Comparison of ENCODE assay signal across 8 cellular contexts in the genomic region with DNA sequence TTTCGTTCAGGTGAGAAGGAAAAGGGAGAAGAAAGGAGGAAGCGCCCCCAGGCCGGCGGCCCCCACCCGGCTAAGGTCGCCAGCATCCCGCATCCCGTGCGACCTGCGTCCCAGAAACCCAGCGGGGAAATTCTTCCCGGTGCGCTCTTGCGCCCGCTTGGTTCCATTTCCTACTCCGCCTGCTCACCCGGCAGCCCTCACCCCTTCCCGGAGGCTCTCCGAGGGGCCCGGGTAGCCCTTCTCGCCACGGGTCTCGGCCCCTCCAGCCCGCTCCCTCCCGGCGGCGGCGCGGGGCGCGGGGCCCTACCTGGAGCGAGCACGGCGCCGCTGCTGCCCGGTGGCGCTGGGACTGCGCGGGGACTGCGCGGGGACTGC. TPM values are rescaled to one million over a fixed set of nuclear protein-coding genes. Genes with fewer than 3 reads are reported as not detected.
DNase-seq lines count a peak whose midpoint lies in the region; ATAC-seq and TF ChIP-seq lines count a peak whose summit lies in the region.

Gene PRKCQ (minus strand): TSS at position 373 of the 375 bp plus-strand sequence. CDS start 65,141 bp downstream, outside the sequence.

- POLR2A ChIA-PET in naive thymus-derived CD4-positive, alpha-beta T cell (lab: Charles Lee): interaction anchor here (1.0 to 10.5 kb wide), 10 partner anchors 9 to 106 kb away, joined by 3 to 378 read pairs (median 4); no protein-coding TSS in a partner anchor

- peak within 1 kb of the TSS; percentile 86 to 99 (median 94) for H3K4me3 Mint-ChIP-seq in naive thymus-derived CD4-positive, alpha-beta T cell

- no peaks in the 10 kb centered on the region for H3K9me3 ChIP-seq in OCI-LY1 (ENCODE audit: low read length)
- no peaks in the 10 kb centered on the region for H3K9me3 ChIP-seq in effector memory CD4-positive, alpha-beta T cell (ENCODE audit: control insufficient read depth, low read length)
- H3K9me3 ChIP-seq in naive thymus-derived CD4-positive, alpha-beta T cell (ENCODE audit: control insufficient read depth in 2 of 3, low read length in 3 of 3): no peaks in the 10 kb centered on the region

- TF ChIP-seq CTCF in OCI-LY1 (IDR thresholded peaks at IDR 0.05; ENCODE audit: low read length) (no peak), GM13976 (IDR thresholded peaks at IDR 0.05; ENCODE audit: borderline replicate concordance, control extremely low read depth, extremely low read depth, insufficient read depth, missing control alignments) (no peak)

- no peaks in the 10 kb centered on the region for H3K9me3 Mint-ChIP-seq in naive thymus-derived CD4-positive, alpha-beta T cell

- in situ Hi-C loops in GM13976 (cut with MboI; ENCODE audit: low sequenced_read_pairs, unreplicated experiment): no loop called here

- H3K36me3 Mint-ChIP-seq in naive thymus-derived CD4-positive, alpha-beta T cell: peaks cover 0 to 56% (median 18%) of the 10 kb centered on the region in 5 donors

- H4K20me1 ChIP-seq in OCI-LY1 (ENCODE audit: insufficient read depth, low read length): no peaks in the 10 kb centered on the region

- H3K27ac ChIP-seq in OCI-LY1 (ENCODE audit: low read depth, low read length, poor library complexity, severe bottlenecking): no peak within 1 kb of the TSS
- H3K27ac ChIP-seq in effector memory CD4-positive, alpha-beta T cell (ENCODE audit: insufficient read depth, low read length, poor library complexity, severe bottlenecking): peak within 1 kb of the TSS; percentile 92
- peak within 1 kb of the TSS; percentile 94 for H3K27ac ChIP-seq in naive thymus-derived CD4-positive, alpha-beta T cell (ENCODE audit: low read depth, low read length)

- H3K9me2 ChIP-seq in OCI-LY1 (ENCODE audit: low read depth, low read length): no peaks in the 10 kb centered on the region

- 0 out of 2 replicates have a peak, but pooled peaks cover 4% of the 10 kb centered on the region for H3K27me3 ChIP-seq in OCI-LY1 (ENCODE audit: insufficient read depth, low read length)
- no peaks in the 10 kb centered on the region for H3K27me3 ChIP-seq in effector memory CD4-positive, alpha-beta T cell (replicated peaks; ENCODE audit: control insufficient read depth, insufficient read depth, low read length, poor library complexity, severe bottlenecking)
- H3K27me3 ChIP-seq in naive thymus-derived CD4-positive, alpha-beta T cell (ENCODE audit: control insufficient read depth in 2 of 2, insufficient read depth in 2 of 2, low read length in 2 of 2): no peaks in the 10 kb centered on the region

- ATAC-seq in GM21825 (IDR thresholded peaks at IDR 0.05; ENCODE audit: unreplicated experiment): peak; percentile 19
- ATAC-seq in naive thymus-derived CD4-positive, alpha-beta T cell: no peak
- no peak for ATAC-seq in HG03354 (IDR thresholded peaks at IDR 0.05; ENCODE audit: poor library complexity, severe bottlenecking, unreplicated experiment)

- intact Hi-C loops in naive thymus-derived CD4-positive, alpha-beta T cell (cut with micrococcal nuclease): loop anchor here (1.0 to 10.0 kb wide), 12 partner anchors 13 to 832 kb away; partner anchors contain the start of genes PFKFB3 (in 2 of the 2), RBM17 (in 1 of the 2) and SFMBT2 (in 1 of the 2)

- peaks cover 39 to 67% (median 59%) of the 10 kb centered on the region in 7 donors for H3K4me1 Mint-ChIP-seq in naive thymus-derived CD4-positive, alpha-beta T cell

- H3K36me3 ChIP-seq in OCI-LY1 (ENCODE audit: insufficient read depth, low read length): no peaks in the 10 kb centered on the region
- H3K36me3 ChIP-seq in effector memory CD4-positive, alpha-beta T cell (ENCODE audit: control insufficient read depth, insufficient read depth, low read length): no peaks in the 10 kb centered on the region
- H3K36me3 ChIP-seq in naive thymus-derived CD4-positive, alpha-beta T cell (ENCODE audit: control insufficient read depth in 2 of 3, insufficient read depth in 3 of 3, low read length in 3 of 3): peaks cover 0 to 12% (median 0%) of the 10 kb centered on the region in 3 experiments

- peak within 1 kb of the TSS; percentile 99; the same call in 1 of the 2 replicates for H2AFZ ChIP-seq in OCI-LY1 (ENCODE audit: low read length)

- peak; percentile 49 for DNase-seq in EL
- no peak for DNase-seq in effector memory CD4-positive, alpha-beta T cell
- DNase-seq in naive thymus-derived CD4-positive, alpha-beta T cell: no peak
- no peak for DNase-seq in GM13976 (ENCODE audit: low spot score)
- no peak for DNase-seq in KG1 (lab: John Stamatoyannopoulos, UW)

- peak within 1 kb of the TSS; percentile 70 for H3K4me3 ChIP-seq in OCI-LY1 (ENCODE audit: low read depth, low read length, poor library complexity, severe bottlenecking)
- peak within 1 kb of the TSS; percentile 91 for H3K4me3 ChIP-seq in effector memory CD4-positive, alpha-beta T cell (ENCODE audit: insufficient read depth, low read depth, low read length, poor library complexity, severe bottlenecking)
- peak within 1 kb of the TSS; percentile 88 for H3K4me3 ChIP-seq in naive thymus-derived CD4-positive, alpha-beta T cell (ENCODE audit: low read length)

- CTCF ChIA-PET in naive thymus-derived CD4-positive, alpha-beta T cell (lab: Charles Lee): interaction anchor here (0.6 to 9.0 kb wide), 4 partner anchors 17 to 71 kb away, joined by 3 to 206 read pairs (median 7); no protein-coding TSS in a partner anchor

- H3F3A ChIP-seq in OCI-LY1 (ENCODE audit: insufficient read depth, low read length): no peaks in the 10 kb centered on the region

- H3K27ac Mint-ChIP-seq in naive thymus-derived CD4-positive, alpha-beta T cell: peak within 1 kb of the TSS; percentile 94 to 99 (median 98)

- peaks cover 8% of the 10 kb centered on the region for H3K4me1 ChIP-seq in OCI-LY1 (ENCODE audit: insufficient read depth, low read length, severe bottlenecking)
- H3K4me1 ChIP-seq in effector memory CD4-positive, alpha-beta T cell (ENCODE audit: control insufficient read depth, insufficient read depth, low read length, poor library complexity, severe bottlenecking): peaks cover 48% of the 10 kb centered on the region
- H3K4me1 ChIP-seq in naive thymus-derived CD4-positive, alpha-beta T cell (ENCODE audit: control insufficient read depth in 2 of 2, insufficient read depth in 2 of 2, low read length in 2 of 2): peaks cover 39 to 46% of the 10 kb centered on the region in 2 donors

- H3K4me2 ChIP-seq in OCI-LY1 (ENCODE audit: low read length): peak within 1 kb of the TSS; percentile 93

- H3K27me3 Mint-ChIP-seq in naive thymus-derived CD4-positive, alpha-beta T cell: no peaks in the 10 kb centered on the region

- no peaks in the 10 kb centered on the region for H3K79me2 ChIP-seq in OCI-LY1 (ENCODE audit: insufficient read depth, low read length)

- peak within 1 kb of the TSS; percentile 69 for H3K9ac ChIP-seq in OCI-LY1 (ENCODE audit: low read length)

RNA-seq across cellular contexts. Expression of gene PRKCQ, which starts in this region (rescaled TPM):
- 10 to 100 TPM; 45.9 to 68.3 (median 65.8) TPM for total RNA-seq in naive thymus-derived CD4-positive, alpha-beta T cell
- polyA plus RNA-seq in naive thymus-derived CD4-positive, alpha-beta T cell: 10 to 100 TPM; 44.3 to 74.5 TPM
